Comparison of ENCODE assay signal across 15 cellular contexts in the genomic region with DNA sequence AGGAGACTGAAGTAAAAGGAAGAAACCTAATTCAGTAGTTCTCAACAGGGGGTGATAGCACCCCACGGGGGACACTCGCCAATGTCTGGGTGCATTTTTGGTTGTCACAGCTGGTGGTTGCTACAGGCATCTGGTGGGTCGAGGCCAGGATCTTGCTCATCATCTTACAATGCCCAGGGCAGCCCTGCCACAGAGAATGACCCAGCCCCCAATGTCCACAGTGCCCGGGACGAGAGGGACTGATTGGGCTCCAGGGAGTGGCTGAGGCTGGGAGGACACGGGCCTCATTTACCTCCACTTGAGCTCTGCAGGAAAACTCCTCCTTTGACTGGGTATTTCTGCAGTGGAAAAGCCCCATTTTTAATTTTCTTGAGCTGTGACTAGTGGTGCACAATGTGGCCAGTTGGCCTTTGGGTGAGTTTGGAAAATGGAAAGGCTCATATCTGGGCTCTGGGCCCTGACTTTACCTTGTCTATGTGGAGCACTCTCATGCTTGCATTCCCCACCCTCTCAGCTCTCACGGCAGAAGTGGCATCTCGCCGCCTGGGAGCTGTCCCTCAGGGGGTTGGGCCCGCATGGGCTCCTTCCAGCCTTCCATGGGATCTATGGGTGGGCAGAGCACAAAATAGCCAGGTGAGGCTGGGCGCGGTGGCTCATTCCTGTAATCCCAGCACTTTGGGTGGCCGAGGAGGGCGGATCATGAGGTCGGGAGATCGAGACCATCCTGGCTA. TPM values are rescaled to one million over a fixed set of nuclear protein-coding genes. Genes with fewer than 3 reads are reported as not detected.
DNase-seq lines count a peak whose midpoint lies in the region; ATAC-seq, FAIRE-seq and TF ChIP-seq lines count a peak whose summit lies in the region.
"Had no signal": no experiment of that assay in that cellular context is flagged by ENCODE, and none has a peak within 500 bp of the region (broad histone marks: within the 10 kb centered on the region; RNA-seq: fewer than 3 reads in every experiment).

No MANE protein-coding gene starts in this region.

- TF ChIP-seq CTCF in CD14-positive monocyte (IDR thresholded peaks at IDR 0.05) = no peak
- TF ChIP-seq CTCF in left lung (IDR thresholded peaks at IDR 0.05) = no peak

- peak overlapping the region in 5 of 7 donors; percentile 18 to 88 (median 42) for H3K27ac Mint-ChIP-seq in CD14-positive monocyte
- peak overlapping the region; percentile 57 for H3K27ac Mint-ChIP-seq in stimulated activated naive B cell treated with anti-CD40 and anti-IgM and Interleukin-4, amounts not matched to agents 10 μg/mL and 1 μg/mL and 100 μg/mL, for 72 hours
- H3K27ac Mint-ChIP-seq: GM23338 had no signal

- no peak overlapping the region for H3K4me3 Mint-ChIP-seq in CD14-positive monocyte
- H3K4me3 Mint-ChIP-seq in stimulated activated naive B cell treated with anti-CD40 and anti-IgM and Interleukin-4, amounts not matched to agents 10 μg/mL and 1 μg/mL and 100 μg/mL, for 72 hours = no peak overlapping the region
- H3K4me3 Mint-ChIP-seq: GM23338 had no signal

- no peaks in the 10 kb centered on the region for H3K9me3 ChIP-seq in left lung
- H3K9me3 ChIP-seq: SJSA1 had no signal

- H3K4me1 ChIP-seq in left lung = peaks cover 0 to 13% of the 10 kb centered on the region in 2 donors

- H3K9me3 Mint-ChIP-seq in CD14-positive monocyte = no peaks in the 10 kb centered on the region
- H3K9me3 Mint-ChIP-seq in stimulated activated naive B cell treated with anti-CD40 and anti-IgM and Interleukin-4, amounts not matched to agents 10 μg/mL and 1 μg/mL and 100 μg/mL, for 72 hours = peaks cover 3 to 4% of the 10 kb centered on the region in 2 donors
- H3K9me3 Mint-ChIP-seq: GM23338 had no signal

- no peak for DNase-seq in CD14-positive monocyte (ENCODE audit: low spot score)
- DNase-seq in M059J (ENCODE audit: low read depth) = peak; percentile 68
- no peak for DNase-seq in left lung
- DNase-seq in stimulated activated naive B cell treated with anti-CD40 and anti-IgM and Interleukin-4, amounts not matched to agents 10 μg/mL and 1 μg/mL and 100 μg/mL, for 72 hours = no peak
- no peak for DNase-seq in mucosa of gallbladder (ENCODE audit: low spot score)
- DNase-seq in NCI-H1092 treated with DMSO at 0.1 percent for 48 hours (lab: John Stamatoyannopoulos, UW) = no peak
- DNase-seq in GM12891 (ENCODE audit: insufficient read length, low spot score) = no peak
- DNase-seq: COR-L47, NCI-H1048, NCI-H1694, PC-3 had no signal

- no peaks in the 10 kb centered on the region for H3K36me3 ChIP-seq in left lung
- H3K36me3 ChIP-seq: SJSA1 had no signal

- peaks cover 63% of the 10 kb centered on the region for H3K4me1 Mint-ChIP-seq in CD14-positive monocyte
- H3K4me1 Mint-ChIP-seq in stimulated activated naive B cell treated with anti-CD40 and anti-IgM and Interleukin-4, amounts not matched to agents 10 μg/mL and 1 μg/mL and 100 μg/mL, for 72 hours = peaks cover 46 to 58% of the 10 kb centered on the region in 2 donors
- H3K4me1 Mint-ChIP-seq: GM23338 had no signal

- FAIRE-seq in GM12891 (lab: Jason Lieb, UNC) = no peak
- FAIRE-seq: HTR-8/SVneo had no signal

- peaks cover 4 to 5% (median 4%) of the 10 kb centered on the region in 3 donors for H3K27me3 Mint-ChIP-seq in CD14-positive monocyte (ENCODE audit: low read depth in 3 of 3)
- no peaks in the 10 kb centered on the region for H3K27me3 Mint-ChIP-seq in stimulated activated naive B cell treated with anti-CD40 and anti-IgM and Interleukin-4, amounts not matched to agents 10 μg/mL and 1 μg/mL and 100 μg/mL, for 72 hours

- peaks cover 10 to 12% of the 10 kb centered on the region in 2 donors for H3K36me3 Mint-ChIP-seq in CD14-positive monocyte
- no peaks in the 10 kb centered on the region for H3K36me3 Mint-ChIP-seq in stimulated activated naive B cell treated with anti-CD40 and anti-IgM and Interleukin-4, amounts not matched to agents 10 μg/mL and 1 μg/mL and 100 μg/mL, for 72 hours

- no peak overlapping the region for H3K27ac ChIP-seq in left lung
- H3K27ac ChIP-seq: C4-2B, SJSA1 had no signal

- H3K4me3 ChIP-seq in left lung = no peak overlapping the region
- H3K4me3 ChIP-seq: GM23338, SJSA1 had no signal

- peak; percentile 74 for ATAC-seq in left lung
- no peak for ATAC-seq in stimulated activated naive B cell treated with anti-CD40 and anti-IgM and Interleukin-4, amounts not matched to agents 10 μg/mL and 1 μg/mL and 100 μg/mL, for 72 hours (replicated peaks)
- ATAC-seq: GM23338, PC-3 had no signal

- H3K27me3 ChIP-seq in left lung = no peaks in the 10 kb centered on the region

- intact Hi-C loops in CD14-positive monocyte (cut with micrococcal nuclease) = loop anchor here in 1 of 2 donors (5.0 kb wide), 1 partner anchor 34 kb away; no protein-coding TSS in a partner anchor
- intact Hi-C loops in left lung (cut with DNase I) = no loop called here

- no peak for TF ChIP-seq POLR2A in GM12891 (IDR thresholded peaks at IDR 0.05; ENCODE audit: low read depth, low read length)

TF ChIP-seq in GM12891, 5 proteins besides CTCF, POLR2A, EP300 and RAD21:
- no peak for TF ChIP-seq TAF1 (IDR thresholded peaks at IDR 0.05; ENCODE audit: low read depth, low read length)
- no peak for TF ChIP-seq PAX5 (IDR thresholded peaks at IDR 0.05; ENCODE audit: insufficient read depth, low read length, severe bottlenecking)
- no peak for TF ChIP-seq POLR2AphosphoS5 (IDR thresholded peaks at IDR 0.05; ENCODE audit: low read depth, low read length)
- no peak for TF ChIP-seq SPI1 (IDR thresholded peaks at IDR 0.05; ENCODE audit: low read depth, low read length)
- no peak for TF ChIP-seq POU2F2 (IDR thresholded peaks at IDR 0.05; ENCODE audit: low read depth, low read length)

RNA-seq across cellular contexts. Expression of gene IRF8, which starts 37.7 kb away (rescaled TPM):
- polyA plus RNA-seq in CD14-positive monocyte = 100 to 1,000 TPM; 157 to 187 TPM
- total RNA-seq in M059J (2014; rRNA removed; shearing (Covaris generic)) = 0.42 and 0.54 TPM in 2 replicates
- total RNA-seq in left lung (10 to 100 TPM; 24.4 to 33.6 TPM), mucosa of gallbladder (29.6 TPM)
- polyA plus RNA-seq in GM12891 (2012; ENCODE audit: low read depth, missing spikeins) = 111 TPM
- total RNA-seq: PC-3 had no signal

Comparison
In these comparisons a context has a peak if more than half of its experiments do, and no peak if none do; other contexts are left out.
1. RNA of gene IRF8, which starts 37.7 kb away (total RNA-seq): 24.4 to 33.6 TPM in left lung and 29.6 TPM in mucosa of gallbladder (single experiment); 0.42 to 0.54 TPM in M059J; every median in the first group is over 10 times any median in the second.